In genomic region chr22:20940904-20941385, GRCh38 we compare ENCODE assay signal across 31 cellular contexts. TPM values are rescaled to one million over a fixed set of nuclear protein-coding genes. Genes with fewer than 3 reads are reported as not detected.
DNase-seq lines count a peak whose midpoint lies in the region; ATAC-seq, FAIRE-seq and TF ChIP-seq lines count a peak whose summit lies in the region.
"Had no signal": no experiment of that assay in that cellular context is flagged by ENCODE, and none has a peak within 500 bp of the region (broad histone marks: within the 10 kb centered on the region; RNA-seq: fewer than 3 reads in every experiment).

No MANE protein-coding gene starts in this region.

- POLR2A ChIA-PET in HepG2 (lab: Yijun Ruan, JAX), result no interaction called here

- DNase-seq in HepG2 (ENCODE audit: low spot score) (no peak), immature natural killer cell (no peak), type B pancreatic cell (ENCODE audit: extremely low spot score, unreplicated experiment) (no peak), NCI-H526 treated with DMSO at 0.1 percent for 48 hours (lab: John Stamatoyannopoulos, UW) (no peak), esophagus muscularis mucosa (ENCODE audit: extremely low spot score) (no peak)
- DNase-seq: activated CD4-positive, alpha-beta T cell treated with anti-CD3 and anti-CD28 coated beads for 36 hours; activated CD8-positive, alpha-beta T cell treated with anti-CD3 and anti-CD28 coated beads, Interleukin-2, amount 10 ng/mL, durations not matched to agents 7 days and 5 days; activated effector memory CD4-positive, alpha-beta T cell treated with Interleukin-2 at 50 U/mL for 16 hours; EL; HCEC 1CT; head of caudate nucleus; left ventricle myocardium superior; midbrain; NCI-H2107; NCI-H748 treated with DMSO at 0.1 percent for 48 hours; ovary; Right ventricle myocardium superior; stimulated activated naive CD8-positive, alpha-beta T cell treated with anti-CD3 and anti-CD28 coated beads, Interleukin-15, Interleukin-2, amounts not matched to agents 100 U/mL and 50 U/mL, for 24 hours; testis had no signal

- no TSS peak for BruUV-seq in HepG2 (replicated peaks; lab: Mats Ljungman, UMichigan)

- no peak for ATAC-seq in HepG2
- ATAC-seq in activated T-helper 17 cell treated with anti-CD3 and anti-CD28 coated beads, Interleukin-2, amount 50 U/mL, for 72 hours (replicated peaks), result no peak
- ATAC-seq in GM19395 (IDR thresholded peaks at IDR 0.05; ENCODE audit: unreplicated experiment), result no peak
- ATAC-seq: activated CD4-positive, alpha-beta T cell treated with anti-CD3 and anti-CD28 coated beads for 36 hours; activated CD8-positive, alpha-beta T cell treated with anti-CD3 and anti-CD28 coated beads, Interleukin-2, amount 10 ng/mL, durations not matched to agents 7 days and 5 days; left ventricle myocardium superior; Panc1; stimulated activated naive CD8-positive, alpha-beta T cell treated with anti-CD3 and anti-CD28 coated beads, Interleukin-15, Interleukin-2, amounts not matched to agents 100 U/mL and 50 U/mL, for 24 hours had no signal

- H3K27ac ChIP-seq in liver (ENCODE audit: low read depth in 1 of 2, low read length in 2 of 2) (no peak overlapping the region), HepG2 (ENCODE audit: extremely low read length, insufficient read depth, low read length) (no peak overlapping the region), esophagus muscularis mucosa (replicated peaks in 1 of 4) (peak overlapping the region in 1 of 4 donors; percentile 1)
- H3K27ac ChIP-seq: ascending aorta, cardiac muscle cell, ovary, testis had no signal

- FAIRE-seq in HepG2 (lab: Jason Lieb, UNC), result no peak
- FAIRE-seq: A204.1, keratinocyte had no signal

- CTCF ChIA-PET in HepG2 (lab: Yijun Ruan, JAX; ENCODE audit: low intra/inter-chr PET ratio, low total read pairs), result no interaction called here

- no peaks in the 10 kb centered on the region for H3K9me3 Mint-ChIP-seq in activated T-helper 17 cell treated with anti-CD3 and anti-CD28 coated beads, Interleukin-2, amount 50 U/mL, for 72 hours
- H3K9me3 Mint-ChIP-seq in immature natural killer cell, result no peaks in the 10 kb centered on the region
- H3K9me3 Mint-ChIP-seq in type B pancreatic cell, result no peaks in the 10 kb centered on the region
- H3K9me3 Mint-ChIP-seq: CD14-positive monocyte, nephron had no signal

- H4K20me1 ChIP-seq in HepG2 (ENCODE audit: insufficient read depth, low read length), result peaks cover 94% of the 10 kb centered on the region

- H3K79me2 ChIP-seq in HepG2 (ENCODE audit: insufficient read depth, low read length), result peaks cover 91% of the 10 kb centered on the region

- peak overlapping the region; percentile 6 for H3K4me3 Mint-ChIP-seq in activated T-helper 17 cell treated with anti-CD3 and anti-CD28 coated beads, Interleukin-2, amount 50 U/mL, for 72 hours
- H3K4me3 Mint-ChIP-seq in immature natural killer cell, result peak overlapping the region in 3 of 5 donors; percentile 12 to 60 (median 33)
- H3K4me3 Mint-ChIP-seq in type B pancreatic cell, result no peak overlapping the region
- H3K4me3 Mint-ChIP-seq: activated CD4-positive, alpha-beta T cell treated with anti-CD3 and anti-CD28 coated beads for 36 hours; activated CD8-positive, alpha-beta T cell treated with anti-CD3 and anti-CD28 coated beads, Interleukin-2, amount 10 ng/mL, durations not matched to agents 7 days and 5 days; CD14-positive monocyte; nephron had no signal

- H3K9ac ChIP-seq in liver (ENCODE audit: low read depth in 1 of 2, low read length in 2 of 2) (no peak overlapping the region), HepG2 (ENCODE audit: insufficient read depth, low read depth, low read length) (no peak overlapping the region)

- peaks cover 96% of the 10 kb centered on the region for H3K36me3 Mint-ChIP-seq in activated T-helper 17 cell treated with anti-CD3 and anti-CD28 coated beads, Interleukin-2, amount 50 U/mL, for 72 hours (ENCODE audit: low read depth)
- H3K36me3 Mint-ChIP-seq in immature natural killer cell (peaks cover 0 to 6% (median 3%) of the 10 kb centered on the region in 3 donors), type B pancreatic cell (peaks cover 28% of the 10 kb centered on the region)

- no peaks in the 10 kb centered on the region for H3K27me3 Mint-ChIP-seq in activated T-helper 17 cell treated with anti-CD3 and anti-CD28 coated beads, Interleukin-2, amount 50 U/mL, for 72 hours
- H3K27me3 Mint-ChIP-seq in immature natural killer cell (ENCODE audit: low read depth in 3 of 3) (peaks cover 0 to 4% (median 2%) of the 10 kb centered on the region in 3 donors), type B pancreatic cell (no peaks in the 10 kb centered on the region)
- H3K27me3 Mint-ChIP-seq: activated CD4-positive, alpha-beta T cell treated with anti-CD3 and anti-CD28 coated beads for 36 hours had no signal

- no peak for TF ChIP-seq EP300 in HepG2 (IDR thresholded peaks at IDR 0.05; ENCODE audit: low read depth in 2 of 2, low read length in 2 of 2)
- no peak for TF ChIP-seq EP300 in HepG2 (CRISPR knock-in tag; IDR thresholded peaks at IDR 0.05; ENCODE audit: borderline replicate concordance)
- TF ChIP-seq EP300 in esophagus muscularis mucosa (IDR thresholded peaks at IDR 0.05), result no peak

- H3K4me3 ChIP-seq in liver (ENCODE audit: low read depth in 1 of 3, low read length in 3 of 3), result no peak overlapping the region
- H3K4me3 ChIP-seq in HepG2 (replicated peaks in 1 of 3; ENCODE audit: insufficient read depth in 1 of 3, low read depth in 2 of 3, low read length in 3 of 3), result no peak overlapping the region
- H3K4me3 ChIP-seq in esophagus muscularis mucosa, result no peak overlapping the region
- H3K4me3 ChIP-seq: ascending aorta, cardiac muscle cell, ovary, smooth muscle cell, testis had no signal

- no peak overlapping the region; the same call in 1 of the 2 replicates for H3K4me2 ChIP-seq in HepG2 (ENCODE audit: low read depth, low read length)
- H3K4me2 ChIP-seq: smooth muscle cell had no signal

- no peak overlapping the region for H3K27ac Mint-ChIP-seq in activated T-helper 17 cell treated with anti-CD3 and anti-CD28 coated beads, Interleukin-2, amount 50 U/mL, for 72 hours
- peak overlapping the region; percentile 0 to 75 (median 51) for H3K27ac Mint-ChIP-seq in immature natural killer cell
- peak overlapping the region; percentile 39 for H3K27ac Mint-ChIP-seq in type B pancreatic cell
- H3K27ac Mint-ChIP-seq: activated CD4-positive, alpha-beta T cell treated with anti-CD3 and anti-CD28 coated beads for 36 hours; activated CD8-positive, alpha-beta T cell treated with anti-CD3 and anti-CD28 coated beads, Interleukin-2, amount 10 ng/mL, durations not matched to agents 7 days and 5 days; nephron had no signal

- H3K4me1 ChIP-seq in liver (ENCODE audit: control insufficient read depth in 4 of 4, insufficient read depth in 4 of 4, low read length in 3 of 4) (peaks cover 9 to 52% (median 43%) of the 10 kb centered on the region in 4 donors), HepG2 (ENCODE audit: insufficient read depth, low read length) (peaks cover 91% of the 10 kb centered on the region), esophagus muscularis mucosa (peaks cover 42 to 90% (median 73%) of the 10 kb centered on the region in 4 donors)

- no peak overlapping the region for H2AFZ ChIP-seq in HepG2 (ENCODE audit: low read length)

- peaks cover 0 to 3% (median under 1%) of the 10 kb centered on the region in 4 donors for H3K36me3 ChIP-seq in liver (ENCODE audit: control insufficient read depth in 4 of 4, insufficient read depth in 3 of 4, low read depth in 1 of 4, low read length in 3 of 4)
- H3K36me3 ChIP-seq in HepG2 (replicated peaks in 1 of 2; ENCODE audit: control insufficient read depth in 1 of 2, insufficient read depth in 2 of 2, low read length in 2 of 2), result peaks cover 15 to 63% of the 10 kb centered on the region in 2 experiments
- peaks cover 0 to 15% (median 12%) of the 10 kb centered on the region in 4 donors for H3K36me3 ChIP-seq in esophagus muscularis mucosa
- H3K36me3 ChIP-seq: ovary had no signal

- H3K27me3 ChIP-seq in liver (ENCODE audit: control insufficient read depth in 4 of 4, insufficient read depth in 4 of 4, low read length in 3 of 4) (no peaks in the 10 kb centered on the region), HepG2 (ENCODE audit: control insufficient read depth in 1 of 2, insufficient read depth in 2 of 2, low read length in 2 of 2) (no peaks in the 10 kb centered on the region), esophagus muscularis mucosa (no peaks in the 10 kb centered on the region)
- H3K27me3 ChIP-seq: ascending aorta, cardiac muscle cell, ovary, testis had no signal

- WGBS in liver, result 91% methylated on average over 4 of the region's 4 CpGs
- WGBS in HepG2 (ENCODE audit: low lambda C conversion rate), result 88% methylated on average over 2 of the region's 4 CpGs
- 90% methylated on average over 4 of the region's 4 CpGs for WGBS in esophagus muscularis mucosa

- TF ChIP-seq CTCF in liver (IDR thresholded peaks at IDR 0.05; ENCODE audit: low read depth, low read length, missing input control) (no peak), HepG2 (CRISPR knock-in tag; IDR thresholded peaks at IDR 0.05) (no peak), type B pancreatic cell (conservative IDR thresholded peaks at IDR 0.05) (no peak), esophagus muscularis mucosa (IDR thresholded peaks at IDR 0.05) (no peak)

- intact Hi-C loops in HepG2 (cut with micrococcal nuclease; ENCODE audit: unreplicated experiment), result no loop called here
- intact Hi-C loops in esophagus muscularis mucosa (cut with DNase I), result no loop called here

- H3K9me3 ChIP-seq in liver (ENCODE audit: control insufficient read depth in 4 of 4, low read length in 3 of 4) (no peaks in the 10 kb centered on the region), HepG2 (ENCODE audit: low read length) (no peaks in the 10 kb centered on the region), esophagus muscularis mucosa (no peaks in the 10 kb centered on the region)
- H3K9me3 ChIP-seq: ascending aorta, ovary, testis had no signal

- in situ Hi-C loops in HepG2 (cut with HindIII; ENCODE audit: extremely low pct_ligation_motif_present, low pct_unique_long_range_greater_than_20kb), result no loop called here

- TF ChIP-seq POLR2A in HepG2 (IDR thresholded peaks at IDR 0.05; ENCODE audit: insufficient read depth in 1 of 2, low read depth in 2 of 2, low read length in 2 of 2) (no peak), esophagus muscularis mucosa (IDR thresholded peaks at IDR 0.05; ENCODE audit: low read depth) (no peak)

- TF ChIP-seq RAD21 in liver (IDR thresholded peaks at IDR 0.05) (no peak), HepG2 (CRISPR knock-in tag; IDR thresholded peaks at IDR 0.05) (no peak)

- peaks cover 61% of the 10 kb centered on the region for H3K4me1 Mint-ChIP-seq in activated T-helper 17 cell treated with anti-CD3 and anti-CD28 coated beads, Interleukin-2, amount 50 U/mL, for 72 hours
- peaks cover 89 to 93% of the 10 kb centered on the region in 2 donors for H3K4me1 Mint-ChIP-seq in immature natural killer cell
- H3K4me1 Mint-ChIP-seq in type B pancreatic cell (ENCODE audit: unreplicated experiment), result peaks cover 38% of the 10 kb centered on the region

RNA-seq across cellular contexts. Expression of gene CRKL, which starts 23.7 kb away (rescaled TPM):
- total RNA-seq in liver, result 10 to 100 TPM; 30.0 to 45.5 TPM
- polyA plus RNA-seq in liver, result 10 to 100 TPM; 12.0 to 15.2 TPM
- 60.6 and 75.5 TPM in 2 replicates for total RNA-seq in HepG2 (2016; rRNA removed; fragmentation: Illumina TruSeq; extraction: Trizol)
- 31.3 and 33.5 TPM in 2 replicates for total RNA-seq in HepG2 (2016; cell fraction: cytosol; rRNA removed; fragmentation: Illumina TruSeq; extraction: Trizol; ENCODE audit: low read depth)
- total RNA-seq in HepG2 (2016; cell fraction: insoluble cytoplasmic fraction; rRNA removed; fragmentation: Illumina TruSeq; extraction: Trizol), result 61.8 and 67.5 TPM in 2 replicates
- 27.3 and 27.5 TPM in 2 replicates for total RNA-seq in HepG2 (2016; cell fraction: membrane; rRNA removed; fragmentation: Illumina TruSeq; extraction: Trizol)
- total RNA-seq in HepG2 (2016; cell fraction: nucleus; rRNA removed; fragmentation: Illumina TruSeq; extraction: Trizol), result 33.6 and 40.5 TPM in 2 replicates
- 35.0 and 37.4 TPM in 2 replicates for polyA plus RNA-seq in HepG2 (2011; rRNA removed)
- 27.9 and 33.2 TPM in 2 replicates for polyA plus RNA-seq in HepG2 (2011; cell fraction: cytosol; rRNA removed)
- polyA plus RNA-seq in HepG2 (2011; cell fraction: nucleus; rRNA removed), result 28.4 and 33.0 TPM in 2 replicates
- polyA plus RNA-seq in HepG2 (2012), result 35.2 and 35.3 TPM in 2 replicates
- polyA plus RNA-seq in HepG2 (2016; cell fraction: cytosol; fragmentation: Illumina TruSeq; extraction: Trizol; ENCODE audit: low read depth), result 1.8 and 2.0 TPM in 2 replicates
- polyA plus RNA-seq in HepG2 (2016; cell fraction: insoluble cytoplasmic fraction; fragmentation: Illumina TruSeq; extraction: Trizol; ENCODE audit: low read depth), result 51.7 and 54.5 TPM in 2 replicates
- polyA plus RNA-seq in HepG2 (2016; cell fraction: membrane; fragmentation: Illumina TruSeq; extraction: Trizol; ENCODE audit: low read depth), result 8.2 and 8.3 TPM in 2 replicates
- polyA plus RNA-seq in HepG2 (2016; cell fraction: nucleus; fragmentation: Illumina TruSeq; extraction: Trizol; ENCODE audit: insufficient read depth, low read depth), result 43.1 and 45.5 TPM in 2 replicates
- 24.4 and 79.1 TPM in 2 replicates for polyA minus RNA-seq in HepG2 (2011; rRNA and poly(A)+ RNA removed; ENCODE audit: low replicate concordance)
- 48.4 and 52.7 TPM in 2 replicates for polyA minus RNA-seq in HepG2 (2011; cell fraction: cytosol; rRNA and poly(A)+ RNA removed)
- polyA minus RNA-seq in HepG2 (2011; cell fraction: nucleus; rRNA and poly(A)+ RNA removed), result 20.6 and 30.0 TPM in 2 replicates
- 100 to 1,000 TPM in 1 of 2 donors, 10 to 100 TPM in 1; 88.5 to 145 TPM for total RNA-seq in activated T-helper 17 cell treated with anti-CD3 and anti-CD28 coated beads, Interleukin-2, amount 50 U/mL, for 72 hours
- polyA plus RNA-seq in immature natural killer cell, result 10 to 100 TPM; 26.7 to 50.7 (median 43.1) TPM
- 64.9 and 78.1 TPM in 2 replicates for total RNA-seq in type B pancreatic cell (ENCODE audit: low replicate concordance)
- total RNA-seq in esophagus muscularis mucosa, result 10 to 100 TPM; 34.9 to 56.2 (median 47.9) TPM

RNA-seq across cellular contexts. Expression of gene AIFM3, which starts 26.1 kb away (rescaled TPM):
- total RNA-seq in liver, result under 1 TPM; 0.51 to 0.75 TPM
- polyA plus RNA-seq in liver, result 1 to 10 TPM in 1 of 2 donors, under 1 TPM in 1; 0.38 to 1.1 TPM
- 11.0 and 15.3 TPM in 2 replicates for total RNA-seq in HepG2 (2016; rRNA removed; fragmentation: Illumina TruSeq; extraction: Trizol)
- 11.0 and 11.3 TPM in 2 replicates for total RNA-seq in HepG2 (2016; cell fraction: cytosol; rRNA removed; fragmentation: Illumina TruSeq; extraction: Trizol; ENCODE audit: low read depth)
- 8.7 and 17.7 TPM in 2 replicates for total RNA-seq in HepG2 (2016; cell fraction: insoluble cytoplasmic fraction; rRNA removed; fragmentation: Illumina TruSeq; extraction: Trizol)
- total RNA-seq in HepG2 (2016; cell fraction: membrane; rRNA removed; fragmentation: Illumina TruSeq; extraction: Trizol), result 18.9 and 20.5 TPM in 2 replicates
- 17.3 and 19.2 TPM in 2 replicates for total RNA-seq in HepG2 (2016; cell fraction: nucleus; rRNA removed; fragmentation: Illumina TruSeq; extraction: Trizol)
- 9.0 and 12.0 TPM in 2 replicates for polyA plus RNA-seq in HepG2 (2011; rRNA removed)
- 9.9 and 12.9 TPM in 2 replicates for polyA plus RNA-seq in HepG2 (2011; cell fraction: cytosol; rRNA removed)
- 124 and 135 TPM in 2 replicates for polyA plus RNA-seq in HepG2 (2011; cell fraction: nucleus; rRNA removed)
- 9.3 and 10.2 TPM in 2 replicates for polyA plus RNA-seq in HepG2 (2012)
- 9.8 and 11.5 TPM in 2 replicates for polyA plus RNA-seq in HepG2 (2016; cell fraction: cytosol; fragmentation: Illumina TruSeq; extraction: Trizol; ENCODE audit: low read depth)
- 8.2 and 11.1 TPM in 2 replicates for polyA plus RNA-seq in HepG2 (2016; cell fraction: insoluble cytoplasmic fraction; fragmentation: Illumina TruSeq; extraction: Trizol; ENCODE audit: low read depth)
- 16.8 and 17.1 TPM in 2 replicates for polyA plus RNA-seq in HepG2 (2016; cell fraction: membrane; fragmentation: Illumina TruSeq; extraction: Trizol; ENCODE audit: low read depth)
- 45.0 and 47.7 TPM in 2 replicates for polyA plus RNA-seq in HepG2 (2016; cell fraction: nucleus; fragmentation: Illumina TruSeq; extraction: Trizol; ENCODE audit: insufficient read depth, low read depth)
- polyA minus RNA-seq in HepG2 (2011; rRNA and poly(A)+ RNA removed; ENCODE audit: low replicate concordance), result 0.07 and 13.9 TPM in 2 replicates
- polyA minus RNA-seq in HepG2 (2011; cell fraction: cytosol; rRNA and poly(A)+ RNA removed), result 6.5 and 6.6 TPM in 2 replicates
- polyA minus RNA-seq in HepG2 (2011; cell fraction: nucleus; rRNA and poly(A)+ RNA removed), result 18.9 and 19.3 TPM in 2 replicates
- not detected for total RNA-seq in activated T-helper 17 cell treated with anti-CD3 and anti-CD28 coated beads, Interleukin-2, amount 50 U/mL, for 72 hours
- polyA plus RNA-seq in immature natural killer cell, result 1 to 10 TPM in 1 of 3 donors, under 1 TPM in 1, not detected in 1; 0.30 to 1.4 TPM
- 0.69 and 2.6 TPM in 2 replicates for total RNA-seq in type B pancreatic cell (ENCODE audit: low replicate concordance)
- total RNA-seq in esophagus muscularis mucosa, result 1 to 10 TPM in 3 of 4 donors, under 1 TPM in 1; 0.92 to 1.7 (median 1.4) TPM
- total RNA-seq: ascending aorta, LHCN-M2 had no signal
- polyA plus RNA-seq: smooth muscle cell had no signal

RNA-seq across cellular contexts. Expression of gene LZTR1, which starts 41.2 kb away (rescaled TPM):
- total RNA-seq in liver, result 10 to 100 TPM; 11.1 to 32.5 TPM
- polyA plus RNA-seq in liver, result 10 to 100 TPM in 1 of 2 donors, 1 to 10 TPM in 1; 7.9 to 15.3 TPM
- total RNA-seq in HepG2 (2016; rRNA removed; fragmentation: Illumina TruSeq; extraction: Trizol), result 12.0 and 22.4 TPM in 2 replicates
- 6.7 and 7.2 TPM in 2 replicates for total RNA-seq in HepG2 (2016; cell fraction: cytosol; rRNA removed; fragmentation: Illumina TruSeq; extraction: Trizol; ENCODE audit: low read depth)
- 11.0 and 24.0 TPM in 2 replicates for total RNA-seq in HepG2 (2016; cell fraction: insoluble cytoplasmic fraction; rRNA removed; fragmentation: Illumina TruSeq; extraction: Trizol)
- total RNA-seq in HepG2 (2016; cell fraction: membrane; rRNA removed; fragmentation: Illumina TruSeq; extraction: Trizol), result 7.2 and 7.5 TPM in 2 replicates
- 24.0 and 31.5 TPM in 2 replicates for total RNA-seq in HepG2 (2016; cell fraction: nucleus; rRNA removed; fragmentation: Illumina TruSeq; extraction: Trizol)
- polyA plus RNA-seq in HepG2 (2011; rRNA removed), result 21.8 and 36.0 TPM in 2 replicates
- 7.8 and 11.5 TPM in 2 replicates for polyA plus RNA-seq in HepG2 (2011; cell fraction: cytosol; rRNA removed)
- polyA plus RNA-seq in HepG2 (2011; cell fraction: nucleus; rRNA removed), result 218 and 255 TPM in 2 replicates
- polyA plus RNA-seq in HepG2 (2012), result 16.0 and 20.8 TPM in 2 replicates
- polyA plus RNA-seq in HepG2 (2016; cell fraction: cytosol; fragmentation: Illumina TruSeq; extraction: Trizol; ENCODE audit: low read depth), result 1.7 and 1.9 TPM in 2 replicates
- polyA plus RNA-seq in HepG2 (2016; cell fraction: insoluble cytoplasmic fraction; fragmentation: Illumina TruSeq; extraction: Trizol; ENCODE audit: low read depth), result 10.7 and 13.3 TPM in 2 replicates
- polyA plus RNA-seq in HepG2 (2016; cell fraction: membrane; fragmentation: Illumina TruSeq; extraction: Trizol; ENCODE audit: low read depth), result 3.5 and 4.4 TPM in 2 replicates
- 85.8 and 92.2 TPM in 2 replicates for polyA plus RNA-seq in HepG2 (2016; cell fraction: nucleus; fragmentation: Illumina TruSeq; extraction: Trizol; ENCODE audit: insufficient read depth, low read depth)
- 28.9 and 51.0 TPM in 2 replicates for polyA minus RNA-seq in HepG2 (2011; rRNA and poly(A)+ RNA removed; ENCODE audit: low replicate concordance)
- 12.1 and 13.7 TPM in 2 replicates for polyA minus RNA-seq in HepG2 (2011; cell fraction: cytosol; rRNA and poly(A)+ RNA removed)
- 71.7 and 79.9 TPM in 2 replicates for polyA minus RNA-seq in HepG2 (2011; cell fraction: nucleus; rRNA and poly(A)+ RNA removed)
- total RNA-seq in activated T-helper 17 cell treated with anti-CD3 and anti-CD28 coated beads, Interleukin-2, amount 50 U/mL, for 72 hours, result 10 to 100 TPM; 40.0 to 68.7 TPM
- polyA plus RNA-seq in immature natural killer cell, result 10 to 100 TPM in 2 of 3 donors, 1 to 10 TPM in 1; 8.1 to 18.4 (median 11.1) TPM
- 60.3 and 102 TPM in 2 replicates for total RNA-seq in type B pancreatic cell (ENCODE audit: low replicate concordance)
- total RNA-seq in esophagus muscularis mucosa, result 10 to 100 TPM; 42.4 to 76.3 (median 57.2) TPM
